In genomic region chr6:49923826-49924225, GRCh38 we compare ENCODE assay signal across 22 cellular contexts. TPM values are rescaled to one million over a fixed set of nuclear protein-coding genes. Genes with fewer than 3 reads are reported as not detected.
DNase-seq lines count a peak whose midpoint lies in the region; ATAC-seq and TF ChIP-seq lines count a peak whose summit lies in the region.
"Had no signal": no experiment of that assay in that cellular context is flagged by ENCODE, and none has a peak within 500 bp of the region (broad histone marks: within the 10 kb centered on the region; RNA-seq: fewer than 3 reads in every experiment).

No MANE protein-coding gene starts in this region.

- H3K9me3 ChIP-seq in NT2/D1 (ENCODE audit: insufficient read depth, low read length): no peaks in the 10 kb centered on the region
- H3K9me3 ChIP-seq: esophagus muscularis mucosa had no signal

- H3K36me3 Mint-ChIP-seq in activated T-cell treated with anti-CD3 and anti-CD28 coated beads, Interleukin-2, amount 50 U/mL, for 72 hours (ENCODE audit: insufficient read depth in 2 of 2): no peaks in the 10 kb centered on the region
- H3K36me3 Mint-ChIP-seq: CD14-positive monocyte had no signal

- peaks cover 0 to 2% of the 10 kb centered on the region in 2 donors for H3K9me3 Mint-ChIP-seq in activated T-cell treated with anti-CD3 and anti-CD28 coated beads, Interleukin-2, amount 50 U/mL, for 72 hours

- in situ Hi-C loops in GM13977 (cut with MboI; ENCODE audit: low pct_unique_long_range_greater_than_20kb, low sequenced_read_pairs, unreplicated experiment): no loop called here

- peak; percentile 14 for TF ChIP-seq CTCF in GM13977 (IDR thresholded peaks at IDR 0.05; ENCODE audit: extremely low read depth, insufficient read depth, missing control alignments)

- no peak overlapping the region for H3K27ac Mint-ChIP-seq in activated T-cell treated with anti-CD3 and anti-CD28 coated beads, Interleukin-2, amount 50 U/mL, for 72 hours
- H3K27ac Mint-ChIP-seq: activated CD8-positive, alpha-beta T cell treated with anti-CD3 and anti-CD28 coated beads for 36 hours; CD14-positive monocyte had no signal

- H3K4me1 ChIP-seq in NT2/D1 (ENCODE audit: insufficient read depth, insufficient read length): no peaks in the 10 kb centered on the region
- H3K4me1 ChIP-seq: esophagus muscularis mucosa had no signal

- no peaks in the 10 kb centered on the region for H3K36me3 ChIP-seq in NT2/D1 (ENCODE audit: insufficient read depth, insufficient read length, low read length)
- H3K36me3 ChIP-seq: esophagus muscularis mucosa had no signal

- no peaks in the 10 kb centered on the region for H3K27me3 Mint-ChIP-seq in activated T-cell treated with anti-CD3 and anti-CD28 coated beads, Interleukin-2, amount 50 U/mL, for 72 hours (ENCODE audit: low read depth)
- H3K27me3 Mint-ChIP-seq: activated CD8-positive, alpha-beta T cell treated with anti-CD3 and anti-CD28 coated beads for 36 hours had no signal

- ATAC-seq in activated T-cell treated with anti-CD3 and anti-CD28 coated beads, Interleukin-2, amount 50 U/mL, for 72 hours (replicated peaks in 1 of 2): no peak
- ATAC-seq: activated CD8-positive, alpha-beta T cell treated with anti-CD3 and anti-CD28 coated beads for 36 hours had no signal

- H3K27me3 ChIP-seq in NT2/D1 (ENCODE audit: insufficient read depth, insufficient read length): no peaks in the 10 kb centered on the region
- H3K27me3 ChIP-seq: esophagus muscularis mucosa had no signal

- no peak overlapping the region for H3K4me3 ChIP-seq in NT2/D1 (ENCODE audit: insufficient read length, low read depth)
- H3K4me3 ChIP-seq: esophagus muscularis mucosa had no signal

- DNase-seq in NCI-H1105 treated with DMSO at 0.1 percent for 48 hours (lab: John Stamatoyannopoulos, UW) (peak; percentile 10), NCI-H1105 (lab: John Stamatoyannopoulos, UW) (no peak), GM13977 (ENCODE audit: low spot score) (no peak), NT2/D1 (ENCODE audit: low read depth, low spot score) (peak; percentile 15), iPS-NIHi11 (ENCODE audit: low spot score) (peak; percentile 37), occipital lobe (lab: John Stamatoyannopoulos, UW) (no peak), NCI-H1930 (lab: John Stamatoyannopoulos, UW) (no peak)
- DNase-seq in activated T-cell treated with anti-CD3 and anti-CD28 coated beads, Interleukin-2, amount 50 U/mL, for 72 hours: no peak
- DNase-seq: activated CD8-positive, alpha-beta T cell treated with anti-CD3 and anti-CD28 coated beads for 36 hours; activated T-cell treated with anti-CD3 and anti-CD28 coated beads, Interleukin-2, amount 50 U/mL, for 48 hours; dermis blood vessel endothelial cell; DND-41; glutamatergic neuron; kidney; NCI-H1092; NCI-H524; retina; RPMI8226 had no signal

- no peaks in the 10 kb centered on the region for H3K4me1 Mint-ChIP-seq in activated T-cell treated with anti-CD3 and anti-CD28 coated beads, Interleukin-2, amount 50 U/mL, for 72 hours (ENCODE audit: low read depth)
- H3K4me1 Mint-ChIP-seq: CD14-positive monocyte had no signal

- no peak overlapping the region for H3K4me3 Mint-ChIP-seq in activated T-cell treated with anti-CD3 and anti-CD28 coated beads, Interleukin-2, amount 50 U/mL, for 72 hours
- H3K4me3 Mint-ChIP-seq: activated CD8-positive, alpha-beta T cell treated with anti-CD3 and anti-CD28 coated beads for 36 hours; CD14-positive monocyte had no signal

- no peak overlapping the region for H3K9ac ChIP-seq in NT2/D1 (ENCODE audit: insufficient read length, low read depth)

RNA-seq across cellular contexts. Expression of gene DEFB114, which starts 40.1 kb away (rescaled TPM):
- not detected for total RNA-seq in activated T-cell treated with anti-CD3 and anti-CD28 coated beads, Interleukin-2, amount 50 U/mL, for 72 hours
- not detected for total RNA-seq in occipital lobe
- total RNA-seq: A172; activated CD8-positive, alpha-beta T cell treated with anti-CD3 and anti-CD28 coated beads for 36 hours; dermis blood vessel endothelial cell; esophagus muscularis mucosa; kidney; ureter had no signal

RNA-seq across cellular contexts. Expression of gene DEFB113, which starts 45.6 kb away (rescaled TPM):
- not detected for total RNA-seq in activated T-cell treated with anti-CD3 and anti-CD28 coated beads, Interleukin-2, amount 50 U/mL, for 72 hours
- not detected for total RNA-seq in occipital lobe
- total RNA-seq: A172; activated CD8-positive, alpha-beta T cell treated with anti-CD3 and anti-CD28 coated beads for 36 hours; dermis blood vessel endothelial cell; esophagus muscularis mucosa; kidney; ureter had no signal

RNA-seq across cellular contexts. Expression of gene CRISP1, which starts 57.5 kb away (rescaled TPM):
- not detected for total RNA-seq in activated T-cell treated with anti-CD3 and anti-CD28 coated beads, Interleukin-2, amount 50 U/mL, for 72 hours
- total RNA-seq in occipital lobe: not detected
- total RNA-seq: A172; activated CD8-positive, alpha-beta T cell treated with anti-CD3 and anti-CD28 coated beads for 36 hours; dermis blood vessel endothelial cell; esophagus muscularis mucosa; kidney; ureter had no signal

Comparison
In these comparisons a context has a peak if more than half of its experiments do, and no peak if none do; other contexts are left out.
1. DNase-seq: peak in NCI-H1105 treated with DMSO at 0.1 percent for 48 hours (single experiment), NT2/D1 (single experiment) and iPS-NIHi11 (single experiment); none in NCI-H1105 (single experiment), GM13977 (single experiment), activated T-cell treated with anti-CD3 and anti-CD28 coated beads, Interleukin-2, amount 50 U/mL, for 72 hours (0 of 2), occipital lobe (single experiment) and NCI-H1930 (0 of 2).